ENCODE assay signal across 1 cellular context in the genomic region with DNA sequence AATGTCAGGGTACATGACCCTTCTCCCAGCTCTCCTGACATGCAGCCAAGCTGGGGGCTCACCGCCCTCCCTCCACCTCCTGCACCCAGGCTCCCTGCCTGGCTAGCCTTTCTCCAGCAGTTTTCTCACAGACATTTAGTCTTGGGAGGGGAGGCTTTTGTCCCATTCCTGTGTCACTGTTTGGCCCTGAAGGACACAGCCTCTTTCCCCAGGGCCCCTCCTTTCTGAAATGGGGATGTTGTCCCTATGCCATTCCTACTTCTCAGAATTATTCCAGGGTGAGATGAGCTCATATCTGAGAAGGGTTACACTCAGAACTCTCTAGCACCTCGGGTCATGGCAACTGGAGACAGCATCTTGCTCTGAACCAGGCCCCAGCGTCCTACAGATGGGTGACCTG.
TF ChIP-seq lines count a peak whose summit lies in the region.

No MANE protein-coding gene starts in this region.

TF ChIP-seq in H1, 55 proteins besides CTCF, POLR2A, EP300 and RAD21:
- no peak for TF ChIP-seq EGR1 (IDR thresholded peaks at IDR 0.05; ENCODE audit: borderline replicate concordance, low read depth, low read length)
- no peak for TF ChIP-seq BRCA1 (IDR thresholded peaks at IDR 0.05; ENCODE audit: low read depth, low read length)
- no peak for TF ChIP-seq CTBP2 (IDR thresholded peaks at IDR 0.05; ENCODE audit: borderline replicate concordance, insufficient read depth, insufficient read length, low read length)
- no peak for TF ChIP-seq CREB1 (IDR thresholded peaks at IDR 0.05)
- TF ChIP-seq RBBP5 (IDR thresholded peaks at IDR 0.05; ENCODE audit: borderline replicate concordance, low read depth, low read length) = no peak
- no peak for TF ChIP-seq NANOG (IDR thresholded peaks at IDR 0.05; ENCODE audit: insufficient read depth, low read depth, low read length, poor library complexity, severe bottlenecking)
- no peak for TF ChIP-seq FOSL1 (IDR thresholded peaks at IDR 0.05; ENCODE audit: insufficient read depth, low read depth, low read length)
- no peak for TF ChIP-seq HDAC6 (IDR thresholded peaks at IDR 0.05; ENCODE audit: low read depth, low read length)
- TF ChIP-seq ASH2L (IDR thresholded peaks at IDR 0.05; ENCODE audit: low read length) = no peak
- TF ChIP-seq POLR2AphosphoS5 (IDR thresholded peaks at IDR 0.05; ENCODE audit: low read depth, low read length) = no peak
- TF ChIP-seq, protein P1, sequence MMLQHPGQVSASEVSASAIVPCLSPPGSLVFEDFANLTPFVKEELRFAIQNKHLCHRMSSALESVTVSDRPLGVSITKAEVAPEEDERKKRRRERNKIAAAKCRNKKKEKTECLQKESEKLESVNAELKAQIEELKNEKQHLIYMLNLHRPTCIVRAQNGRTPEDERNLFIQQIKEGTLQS (IDR thresholded peaks at IDR 0.05; ENCODE audit: insufficient read depth, low read depth, low read length) = no peak
- TF ChIP-seq MAFK (IDR thresholded peaks at IDR 0.05; ENCODE audit: low read depth, low read length) = no peak
